ENCODE assay signal across 17 cellular contexts in the genomic region with DNA sequence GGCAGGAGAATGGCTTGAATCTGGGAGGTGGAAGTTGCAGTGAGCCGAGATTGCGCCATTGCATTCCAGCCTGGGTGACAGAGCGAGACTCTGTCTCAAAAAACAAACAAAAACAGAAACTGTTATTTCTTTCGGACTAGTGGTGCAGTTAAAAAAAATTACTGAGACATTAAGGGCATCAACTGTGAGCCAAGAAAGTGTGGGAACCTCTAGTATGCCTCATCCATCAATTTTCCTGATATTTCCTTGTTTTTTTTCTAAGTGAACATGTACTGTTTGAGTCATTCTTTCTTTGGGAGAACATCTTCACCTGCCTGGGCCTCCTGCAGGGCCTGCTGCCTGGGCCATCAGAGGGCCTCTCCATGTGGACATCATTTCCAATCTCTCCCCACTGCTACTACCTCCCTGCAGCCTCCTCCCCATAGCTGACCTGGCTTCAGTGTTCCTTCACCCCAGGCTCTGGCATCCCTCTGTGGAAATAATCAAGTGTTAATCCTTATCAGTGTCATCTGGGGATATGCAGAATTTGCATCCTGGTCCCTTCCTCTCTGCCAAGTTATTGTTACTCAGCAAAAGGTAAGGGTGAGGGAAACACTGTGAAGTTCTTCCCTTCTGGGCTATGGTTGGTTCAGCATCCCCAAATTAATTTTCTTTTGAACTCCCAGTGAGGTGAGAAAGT. TPM values are rescaled to one million over a fixed set of nuclear protein-coding genes. Genes with fewer than 3 reads are reported as not detected.
DNase-seq lines count a peak whose midpoint lies in the region; ATAC-seq and TF ChIP-seq lines count a peak whose summit lies in the region.
"Had no signal": no experiment of that assay in that cellular context is flagged by ENCODE, and none has a peak within 500 bp of the region (broad histone marks: within the 10 kb centered on the region; RNA-seq: fewer than 3 reads in every experiment).

No MANE protein-coding gene starts in this region.

- no peaks in the 10 kb centered on the region for H3K9me3 Mint-ChIP-seq in activated naive CD4-positive, alpha-beta T cell treated with anti-CD3 and anti-CD28 coated beads for 36 hours
- H3K9me3 Mint-ChIP-seq: stimulated activated naive CD8-positive, alpha-beta T cell treated with anti-CD3 and anti-CD28 coated beads, Interleukin-15, amount 100 ng/mL, for 72 hours had no signal

- H3K4me2 ChIP-seq in IMR-90 (ENCODE audit: low read depth, low read length): peak overlapping the region; percentile 1; the same call in 1 of the 2 replicates
- H3K4me2 ChIP-seq: hepatocyte, smooth muscle cell had no signal

- no peak overlapping the region for H3K4me3 Mint-ChIP-seq in activated naive CD4-positive, alpha-beta T cell treated with anti-CD3 and anti-CD28 coated beads for 36 hours
- H3K4me3 Mint-ChIP-seq: activated CD8-positive, alpha-beta T cell treated with anti-CD3 and anti-CD28 coated beads, Interleukin-2, amount 10 ng/mL, durations not matched to agents 7 days and 5 days; stimulated activated naive CD8-positive, alpha-beta T cell treated with anti-CD3 and anti-CD28 coated beads, Interleukin-15, amount 100 ng/mL, for 72 hours had no signal

- WGBS in IMR-90 (ENCODE audit: extremely low coverage in 2 of 2, insufficient read length in 1 of 2), 2 experiments: no CpG with 5 or more reads among the region's 4 CpGs
- 59 to 77% methylated on average over 4 of the region's 4 CpGs for WGBS in body of pancreas, 2 donors

- CTCF ChIA-PET in IMR-90 (lab: Yijun Ruan, JAX): interaction anchor here (0.7 kb wide), 1 partner anchor 11 kb away, joined by 3 read pairs; no protein-coding TSS in a partner anchor
- CTCF ChIA-PET in activated naive CD4-positive, alpha-beta T cell treated with anti-CD3 and anti-CD28 coated beads for 36 hours (lab: Charles Lee): interaction anchor here (0.6 kb wide), 1 partner anchor 200 kb away, joined by 3 read pairs; no protein-coding TSS in a partner anchor

- no peak overlapping the region for H2AFZ ChIP-seq in IMR-90 (replicated peaks; ENCODE audit: low read length, poor library complexity)
- H2AFZ ChIP-seq: hepatocyte had no signal

- dilution Hi-C loops in IMR-90 (cut with HindIII; ENCODE audit: low sequenced_read_pairs, unreplicated experiment): no loop called here

- DNase-seq in A172 (ENCODE audit: low spot score): peak; percentile 74
- DNase-seq in IMR-90: peak; percentile 43
- peak in 2 of 4 donors; percentile 18 to 21 for DNase-seq in body of pancreas
- DNase-seq in iris pigment epithelial cell (ENCODE audit: low read depth): peak; percentile 40
- no peak for DNase-seq in GM13977 (ENCODE audit: low spot score)
- DNase-seq in activated naive CD4-positive, alpha-beta T cell treated with anti-CD3 and anti-CD28 coated beads for 36 hours: no peak
- DNase-seq in occipital lobe (lab: John Stamatoyannopoulos, UW): no peak
- DNase-seq: activated CD8-positive, alpha-beta T cell treated with anti-CD3 and anti-CD28 coated beads, Interleukin-2, amount 10 ng/mL, durations not matched to agents 7 days and 5 days; COR-L47; effector memory CD4-positive, alpha-beta T cell; SIG-M5; stimulated activated naive CD8-positive, alpha-beta T cell treated with anti-CD3 and anti-CD28 coated beads, Interleukin-15, amount 100 ng/mL, for 72 hours had no signal

- no peak for TF ChIP-seq RAD21 in IMR-90 (IDR thresholded peaks at IDR 0.05; ENCODE audit: low read length)

- peak overlapping the region; percentile 20 for H3K4ac ChIP-seq in IMR-90 (ENCODE audit: low read depth, low read length)

- no peaks in the 10 kb centered on the region for H3K27me3 ChIP-seq in IMR-90 (ENCODE audit: control insufficient read depth, insufficient read depth, low read length)
- no peaks in the 10 kb centered on the region for H3K27me3 ChIP-seq in body of pancreas
- H3K27me3 ChIP-seq: hepatocyte had no signal

- TF ChIP-seq CTCF in IMR-90 (conservative IDR thresholded peaks at IDR 0.05; ENCODE audit: low read depth, low read length) (no peak), body of pancreas (IDR thresholded peaks at IDR 0.05) (no peak), GM13977 (IDR thresholded peaks at IDR 0.05; ENCODE audit: extremely low read depth, insufficient read depth, missing control alignments) (no peak)

- peak overlapping the region; percentile 26; the same call in 1 of the 2 replicates for H2BK20ac ChIP-seq in IMR-90 (ENCODE audit: low read depth, low read length)

- H3K79me1 ChIP-seq in IMR-90 (ENCODE audit: low read depth in 1 of 2, low read length in 2 of 2): no peaks in the 10 kb centered on the region

- no peaks in the 10 kb centered on the region for H3K4me1 Mint-ChIP-seq in activated naive CD4-positive, alpha-beta T cell treated with anti-CD3 and anti-CD28 coated beads for 36 hours (ENCODE audit: low read depth)
- H3K4me1 Mint-ChIP-seq: stimulated activated naive CD8-positive, alpha-beta T cell treated with anti-CD3 and anti-CD28 coated beads, Interleukin-15, amount 100 ng/mL, for 72 hours had no signal

- ATAC-seq in IMR-90 (ENCODE audit: low read depth) (peak; percentile 51), body of pancreas (peak; percentile 49), GM18511 (IDR thresholded peaks at IDR 0.05; ENCODE audit: unreplicated experiment) (no peak)
- ATAC-seq: activated CD8-positive, alpha-beta T cell treated with anti-CD3 and anti-CD28 coated beads, Interleukin-2, amount 10 ng/mL, durations not matched to agents 7 days and 5 days; HCT116; stimulated activated naive CD8-positive, alpha-beta T cell treated with anti-CD3 and anti-CD28 coated beads, Interleukin-15, amount 100 ng/mL, for 72 hours had no signal

- no peak overlapping the region for H2AK9ac ChIP-seq in IMR-90 (replicated peaks; ENCODE audit: low read depth, low read length, poor library complexity)

- no peak overlapping the region for H2BK5ac ChIP-seq in IMR-90 (ENCODE audit: low read depth, low read length, poor library complexity, severe bottlenecking)

- H3K9ac ChIP-seq in IMR-90 (ENCODE audit: low read depth, low read length): no peak overlapping the region

- peak overlapping the region; percentile 29; the same call in 1 of the 2 replicates for H4K91ac ChIP-seq in IMR-90 (ENCODE audit: insufficient read depth, low read depth, low read length)

- H3K18ac ChIP-seq in IMR-90 (ENCODE audit: low read depth, low read length): peak overlapping the region; percentile 24; the same call in 1 of the 2 replicates

- no peaks in the 10 kb centered on the region for H3K27me3 Mint-ChIP-seq in activated naive CD4-positive, alpha-beta T cell treated with anti-CD3 and anti-CD28 coated beads for 36 hours (ENCODE audit: low read depth)
- H3K27me3 Mint-ChIP-seq: stimulated activated naive CD8-positive, alpha-beta T cell treated with anti-CD3 and anti-CD28 coated beads, Interleukin-15, amount 100 ng/mL, for 72 hours had no signal

- H3K27ac ChIP-seq in IMR-90 (ENCODE audit: insufficient read depth, low read length): no peak overlapping the region
- H3K27ac ChIP-seq in body of pancreas: peak overlapping the region; percentile 50 to 67 (median 61)
- H3K27ac ChIP-seq: 22Rv1, hepatocyte had no signal

- H3K4me1 ChIP-seq in IMR-90 (ENCODE audit: control insufficient read depth, insufficient read depth, low read length) (peaks cover 3% of the 10 kb centered on the region), body of pancreas (peaks cover 30% of the 10 kb centered on the region)

- intact Hi-C loops in IMR-90 (cut with micrococcal nuclease): no loop called here
- intact Hi-C loops in body of pancreas (cut with DNase I): no loop called here
- intact Hi-C loops in activated naive CD4-positive, alpha-beta T cell treated with anti-CD3 and anti-CD28 coated beads for 36 hours (cut with micrococcal nuclease): no loop called here

- no peak overlapping the region for H3K23ac ChIP-seq in IMR-90 (ENCODE audit: low read depth, low read length)

- H3K27ac Mint-ChIP-seq in activated naive CD4-positive, alpha-beta T cell treated with anti-CD3 and anti-CD28 coated beads for 36 hours: no peak overlapping the region
- H3K27ac Mint-ChIP-seq: activated CD8-positive, alpha-beta T cell treated with anti-CD3 and anti-CD28 coated beads, Interleukin-2, amount 10 ng/mL, durations not matched to agents 7 days and 5 days; stimulated activated naive CD8-positive, alpha-beta T cell treated with anti-CD3 and anti-CD28 coated beads, Interleukin-15, amount 100 ng/mL, for 72 hours had no signal

- no peak overlapping the region; the same call in 1 of the 2 replicates for H3K14ac ChIP-seq in IMR-90 (replicated peaks; ENCODE audit: low read depth, low read length)

- no peak for TF ChIP-seq POLR2A in IMR-90 (IDR thresholded peaks at IDR 0.05; ENCODE audit: low read depth, low read length)
- TF ChIP-seq POLR2A in body of pancreas (IDR thresholded peaks at IDR 0.05): no peak

- H2BK120ac ChIP-seq in IMR-90 (ENCODE audit: low read depth, low read length): peak overlapping the region; percentile 42; the same call in 1 of the 2 replicates

- H4K20me1 ChIP-seq in IMR-90 (ENCODE audit: insufficient read depth, low read length): peaks cover 4% of the 10 kb centered on the region; the same call in 1 of the 2 replicates

- no peaks in the 10 kb centered on the region for H3K36me3 Mint-ChIP-seq in activated naive CD4-positive, alpha-beta T cell treated with anti-CD3 and anti-CD28 coated beads for 36 hours (ENCODE audit: low read depth)

- no peak overlapping the region; the same call in 1 of the 2 replicates for H3K56ac ChIP-seq in IMR-90 (ENCODE audit: extremely low read depth, insufficient read depth, low read length)

- H3K9me3 ChIP-seq in IMR-90 (ENCODE audit: control insufficient read depth, insufficient read depth, low read length) (no peaks in the 10 kb centered on the region), body of pancreas (no peaks in the 10 kb centered on the region)

- no peak overlapping the region for H2BK15ac ChIP-seq in IMR-90 (ENCODE audit: low read depth, low read length)

- BruUV-seq in IMR-90 (replicated peaks; lab: Mats Ljungman, UMichigan): no TSS peak

- peaks cover 12% of the 10 kb centered on the region for H3K9me1 ChIP-seq in IMR-90 (ENCODE audit: insufficient read depth, low read length)

- H3K4me3 ChIP-seq in IMR-90 (ENCODE audit: insufficient read depth, low read depth, low read length) (no peak overlapping the region), body of pancreas (no peak overlapping the region)
- H3K4me3 ChIP-seq: hepatocyte, smooth muscle cell had no signal

- POLR2A ChIA-PET in IMR-90 (lab: Charles Lee; ENCODE audit: unreplicated experiment): no interaction called here

- H4K5ac ChIP-seq in IMR-90 (ENCODE audit: low read depth, low read length): no peak overlapping the region

- H3K36me3 ChIP-seq in IMR-90 (ENCODE audit: control insufficient read depth, insufficient read depth, low read length) (no peaks in the 10 kb centered on the region), body of pancreas (replicated peaks in 1 of 2; ENCODE audit: insufficient read depth in 1 of 2, low read depth in 2 of 2) (no peaks in the 10 kb centered on the region)

- no peak overlapping the region for H4K8ac ChIP-seq in IMR-90 (ENCODE audit: low read depth in 2 of 2, low read length in 2 of 2)

- in situ Hi-C loops in IMR-90 (cut with MboI; ENCODE audit: low sequenced_read_pairs) (no loop called here), GM13977 (cut with MboI; ENCODE audit: low pct_unique_long_range_greater_than_20kb, low sequenced_read_pairs, unreplicated experiment) (no loop called here)

- H2AK5ac ChIP-seq in IMR-90 (ENCODE audit: low read depth, low read length): no peak overlapping the region

RNA-seq across cellular contexts. Expression of gene CCL28, which starts 16.0 kb away (rescaled TPM):
- total RNA-seq in A172 (2014; rRNA removed; shearing (Covaris generic)): not detected in 2 replicates
- total RNA-seq in IMR-90 (2012; rRNA removed): under 0.01 TPM in 2 replicates
- polyA plus RNA-seq in IMR-90 (2012; rRNA removed): 0.02 TPM in 1 of 2 replicates, not detected in the other
- polyA plus RNA-seq in IMR-90 (2012; cell fraction: cytosol; rRNA removed): 0.02 TPM in 2 replicates
- polyA plus RNA-seq in IMR-90 (2012; cell fraction: nucleus; rRNA removed; ENCODE audit: low replicate concordance): 0.10 TPM in 1 of 2 replicates, not detected in the other
- total RNA-seq in body of pancreas: 10 to 100 TPM; 10.5 to 21.0 TPM
- 1 to 10 TPM; 5.4 TPM for total RNA-seq in activated naive CD4-positive, alpha-beta T cell treated with anti-CD3 and anti-CD28 coated beads for 36 hours
- total RNA-seq in occipital lobe: 0.47 TPM
- polyA plus RNA-seq: smooth muscle cell had no signal

RNA-seq across cellular contexts. Expression of gene TMEM267, which starts 55.5 kb away (rescaled TPM):
- 19.1 and 21.7 TPM in 2 replicates for total RNA-seq in A172 (2014; rRNA removed; shearing (Covaris generic))
- 12.0 and 17.5 TPM in 2 replicates for total RNA-seq in IMR-90 (2012; rRNA removed)
- 6.6 and 9.2 TPM in 2 replicates for polyA plus RNA-seq in IMR-90 (2012; rRNA removed)
- 0.62 and 1.8 TPM in 2 replicates for polyA plus RNA-seq in IMR-90 (2012; cell fraction: cytosol; rRNA removed)
- 1.2 and 12.8 TPM in 2 replicates for polyA plus RNA-seq in IMR-90 (2012; cell fraction: nucleus; rRNA removed; ENCODE audit: low replicate concordance)
- total RNA-seq in body of pancreas: 1 to 10 TPM; 7.3 to 9.2 TPM
- total RNA-seq in activated naive CD4-positive, alpha-beta T cell treated with anti-CD3 and anti-CD28 coated beads for 36 hours: 10 to 100 TPM; 20.7 to 23.5 TPM
- 14.0 TPM for total RNA-seq in occipital lobe

Comparison
In these comparisons a context has a peak if more than half of its experiments do, and no peak if none do; other contexts are left out.
1. DNase-seq: peak in A172 (single experiment), IMR-90 (single experiment) and iris pigment epithelial cell (single experiment); none in GM13977 (single experiment), activated naive CD4-positive, alpha-beta T cell treated with anti-CD3 and anti-CD28 coated beads for 36 hours (single experiment) and occipital lobe (single experiment).